26 cellular contexts compared by ENCODE assay signal in genomic region chr7:73758581-73759138, GRCh38. TPM values are rescaled to one million over a fixed set of nuclear protein-coding genes. Genes with fewer than 3 reads are reported as not detected.
A peak's percentile ranks its signal among the peaks of the same experiment; 100 is the strongest.
DNase-seq lines count a peak whose midpoint lies in the region; ATAC-seq, FAIRE-seq and TF ChIP-seq lines count a peak whose summit lies in the region.
"Had no signal": no experiment of that assay in that cellular context is flagged by ENCODE, and none has a peak within 500 bp of the region (broad histone marks: within the 10 kb centered on the region; RNA-seq: fewer than 3 reads in every experiment).

No MANE protein-coding gene starts in this region.

- no peak overlapping the region for H3K4me3 Mint-ChIP-seq in CD8-positive, alpha-beta memory T cell
- H3K4me3 Mint-ChIP-seq: IgD-negative memory B cell had no signal

- H3K36me3 ChIP-seq in SJCRH30 (no peaks in the 10 kb centered on the region), kidney (ENCODE audit: control insufficient read depth in 1 of 2, insufficient read depth in 2 of 2, low read length in 2 of 2) (no peaks in the 10 kb centered on the region), prostate gland (no peaks in the 10 kb centered on the region)
- H3K36me3 ChIP-seq in CD8-positive, alpha-beta memory T cell (ENCODE audit: insufficient read depth, low read length): no peaks in the 10 kb centered on the region
- H3K36me3 ChIP-seq: lower lobe of right lung, upper lobe of left lung had no signal

- H3K4me1 ChIP-seq in SJCRH30: no peaks in the 10 kb centered on the region
- no peaks in the 10 kb centered on the region for H3K4me1 ChIP-seq in kidney (ENCODE audit: control insufficient read depth in 1 of 2, insufficient read depth in 1 of 2, low read depth in 1 of 2, low read length in 2 of 2)
- H3K4me1 ChIP-seq in prostate gland (replicated peaks): no peaks in the 10 kb centered on the region
- no peaks in the 10 kb centered on the region for H3K4me1 ChIP-seq in CD8-positive, alpha-beta memory T cell (ENCODE audit: insufficient read depth, low read length)
- H3K4me1 ChIP-seq: foreskin keratinocyte, lower lobe of right lung, upper lobe of left lung had no signal

- peaks cover 0 to 6% of the 10 kb centered on the region in 2 donors for H3K27me3 Mint-ChIP-seq in CD8-positive, alpha-beta memory T cell

- H3K9me3 Mint-ChIP-seq in CD8-positive, alpha-beta memory T cell: no peaks in the 10 kb centered on the region
- H3K9me3 Mint-ChIP-seq: IgD-negative memory B cell had no signal

- no peaks in the 10 kb centered on the region for H3K27me3 ChIP-seq in SJCRH30
- no peaks in the 10 kb centered on the region for H3K27me3 ChIP-seq in prostate gland (replicated peaks; ENCODE audit: insufficient read depth)
- no peaks in the 10 kb centered on the region for H3K27me3 ChIP-seq in CD8-positive, alpha-beta memory T cell (ENCODE audit: insufficient read depth, low read length, poor library complexity, severe bottlenecking)
- H3K27me3 ChIP-seq: foreskin keratinocyte, upper lobe of left lung had no signal

- no peaks in the 10 kb centered on the region for H3K36me3 Mint-ChIP-seq in CD8-positive, alpha-beta memory T cell
- H3K36me3 Mint-ChIP-seq: IgD-negative memory B cell had no signal

- no peaks in the 10 kb centered on the region for H3K9me3 ChIP-seq in SJCRH30 (replicated peaks)
- no peaks in the 10 kb centered on the region for H3K9me3 ChIP-seq in kidney (ENCODE audit: control insufficient read depth in 1 of 2, low read length in 2 of 2)
- H3K9me3 ChIP-seq in prostate gland: no peaks in the 10 kb centered on the region
- H3K9me3 ChIP-seq in CD8-positive, alpha-beta memory T cell (ENCODE audit: low read length): no peaks in the 10 kb centered on the region
- H3K9me3 ChIP-seq: lower lobe of right lung, upper lobe of left lung had no signal

- H3K4me1 Mint-ChIP-seq in CD8-positive, alpha-beta memory T cell: no peaks in the 10 kb centered on the region
- H3K4me1 Mint-ChIP-seq: IgD-negative memory B cell had no signal

- WGBS in prostate gland: 78% methylated on average over 6 of the region's 7 CpGs

- intact Hi-C loops in kidney (cut with DNase I) (no loop called here), prostate gland (cut with DNase I) (no loop called here), left ventricle myocardium superior (cut with micrococcal nuclease) (no loop called here)

- no peak overlapping the region for H3K27ac Mint-ChIP-seq in CD8-positive, alpha-beta memory T cell
- H3K27ac Mint-ChIP-seq: IgD-negative memory B cell had no signal

- no peak for ATAC-seq in left ventricle myocardium superior
- no peak for ATAC-seq in SK-N-SH treated with all-trans-retinoic acid at 6 μM for 48 hours
- ATAC-seq: foreskin keratinocyte, lower lobe of right lung, sciatic nerve had no signal

- CTCF ChIA-PET in CD8-positive, alpha-beta memory T cell (lab: Charles Lee): interaction anchor here (0.9 kb wide), 1 partner anchor 151 kb away, joined by 3 read pairs; no protein-coding TSS in a partner anchor

- DNase-seq in DMS153 (lab: John Stamatoyannopoulos, UW): peak; percentile 48
- DNase-seq in DMS153 treated with DMSO at 0.1 percent for 48 hours (lab: John Stamatoyannopoulos, UW; ENCODE audit: unreplicated experiment): no peak
- DNase-seq in SJCRH30: peak; percentile 54 to 72
- peak; percentile 53 for DNase-seq in kidney
- DNase-seq in prostate gland (ENCODE audit: low spot score): peak; percentile 82
- DNase-seq in left ventricle myocardium superior: no peak
- DNase-seq in CD8-positive, alpha-beta memory T cell: no peak
- DNase-seq: 8988T; activated CD4-positive, alpha-beta T cell treated with anti-CD3 and anti-CD28 coated beads, Interleukin-2, amount 50 U/mL, for 4 hours; activated effector memory CD4-positive, alpha-beta T cell treated with anti-CD3 and anti-CD28 coated beads, Interleukin-2, amount 50 U/mL, for 16 hours; COR-L47; effector CD4-positive, alpha-beta T cell; foreskin keratinocyte; hippocampal formation; lower lobe of right lung; SHP77 treated with DMSO at 0.1 percent for 48 hours; stimulated activated CD4-positive, alpha-beta T cell treated with anti-CD3 and anti-CD28 coated beads, Interleukin-15, amount 100 ng/mL, for 24 hours; stimulated activated CD8-positive, alpha-beta memory T cell treated with anti-CD3 and anti-CD28 coated beads, Interleukin-4, amount 100 ng/mL, for 48 hours; T-helper 1 cell; upper lobe of left lung had no signal

- no peak for FAIRE-seq in kidney (lab: Jason Lieb, UNC)
- FAIRE-seq: GM12891 had no signal

- no peak for TF ChIP-seq CTCF in kidney (IDR thresholded peaks at IDR 0.05; ENCODE audit: borderline replicate concordance, extremely low read depth, insufficient read depth)
- no peak for TF ChIP-seq CTCF in prostate gland (IDR thresholded peaks at IDR 0.05)

- POLR2A ChIA-PET in CD8-positive, alpha-beta memory T cell (lab: Charles Lee): no interaction called here

- H3K4me3 ChIP-seq in SJCRH30: no peak overlapping the region
- no peak overlapping the region for H3K4me3 ChIP-seq in kidney (ENCODE audit: low read length in 2 of 2)
- no peak overlapping the region for H3K4me3 ChIP-seq in prostate gland
- no peak overlapping the region for H3K4me3 ChIP-seq in CD8-positive, alpha-beta memory T cell (ENCODE audit: low read length)
- H3K4me3 ChIP-seq: lower lobe of right lung, upper lobe of left lung had no signal

- no peak for TF ChIP-seq POLR2A in prostate gland (IDR thresholded peaks at IDR 0.05)

- no peak overlapping the region for H3K9ac ChIP-seq in kidney (ENCODE audit: low read length in 2 of 2)

- H3K27ac ChIP-seq in SJCRH30 (no peak overlapping the region), kidney (ENCODE audit: low read depth in 2 of 2, low read length in 2 of 2) (no peak overlapping the region), prostate gland (peak overlapping the region; percentile 84 to 92)
- no peak overlapping the region for H3K27ac ChIP-seq in CD8-positive, alpha-beta memory T cell (ENCODE audit: low read depth, low read length)
- H3K27ac ChIP-seq: foreskin keratinocyte, lower lobe of right lung, upper lobe of left lung had no signal

TF ChIP-seq in SK-N-SH treated with all-trans-retinoic acid at 6 μM for 48 hours, 23 proteins besides CTCF, POLR2A, EP300 and RAD21:
- TF ChIP-seq OSR1 (CRISPR knock-in tag; IDR thresholded peaks at IDR 0.05): no peak

RNA-seq across cellular contexts. Expression of gene CLDN3, which starts 11.4 kb away (rescaled TPM):
- not detected in 2 replicates for total RNA-seq in SJCRH30 (2014; rRNA removed; shearing (Covaris generic))
- total RNA-seq in kidney (180 TPM), prostate gland (100 to 1,000 TPM; 156 to 176 TPM), left ventricle myocardium superior (not detected)
- 76.5 TPM for polyA plus RNA-seq in kidney (ENCODE audit: insufficient read depth, low read depth, low replicate concordance)
- not detected for total RNA-seq in CD8-positive, alpha-beta memory T cell
- not detected for polyA plus RNA-seq in CD8-positive, alpha-beta memory T cell
- total RNA-seq: foreskin keratinocyte, MCF 10A, osteocyte, sciatic nerve had no signal
- polyA plus RNA-seq: foreskin keratinocyte, IgD-negative memory B cell had no signal

RNA-seq across cellular contexts. Expression of gene ABHD11, which starts 20.1 kb away (rescaled TPM):
- total RNA-seq in SJCRH30 (2014; rRNA removed; shearing (Covaris generic)): 11.8 and 13.9 TPM in 2 replicates
- total RNA-seq in kidney: 95.7 TPM
- 55.3 TPM for polyA plus RNA-seq in kidney (ENCODE audit: insufficient read depth, low read depth, low replicate concordance)
- total RNA-seq in prostate gland: 10 to 100 TPM; 55.2 to 87.8 TPM
- 24.0 TPM for total RNA-seq in left ventricle myocardium superior
- 10 to 100 TPM; 23.2 to 26.5 TPM for total RNA-seq in CD8-positive, alpha-beta memory T cell
- 13.1 TPM for polyA plus RNA-seq in CD8-positive, alpha-beta memory T cell

RNA-seq across cellular contexts. Expression of gene STX1A, which starts 39.2 kb away (rescaled TPM):
- 6.9 and 10.4 TPM in 2 replicates for total RNA-seq in SJCRH30 (2014; rRNA removed; shearing (Covaris generic))
- 7.4 TPM for total RNA-seq in kidney
- 2.2 TPM for polyA plus RNA-seq in kidney (ENCODE audit: insufficient read depth, low read depth, low replicate concordance)
- total RNA-seq in prostate gland: 10 to 100 TPM in 1 of 2 donors, 1 to 10 TPM in 1; 6.8 to 15.3 TPM
- 3.0 TPM for total RNA-seq in left ventricle myocardium superior
- total RNA-seq in CD8-positive, alpha-beta memory T cell: 10 to 100 TPM; 18.4 to 18.8 TPM
- polyA plus RNA-seq in CD8-positive, alpha-beta memory T cell: 1.5 TPM

Comparison
In these comparisons a context has a peak if more than half of its experiments do, and no peak if none do; other contexts are left out.
1. DNase-seq: peak in DMS153 (single experiment), SJCRH30 (2 of 2), kidney (single experiment) and prostate gland (single experiment); none in DMS153 treated with DMSO at 0.1 percent for 48 hours (single experiment), left ventricle myocardium superior (single experiment) and CD8-positive, alpha-beta memory T cell (0 of 5).
2. H3K27ac ChIP-seq: peak in prostate gland (2 of 2); none in SJCRH30 (single experiment), kidney (0 of 2) and CD8-positive, alpha-beta memory T cell (single experiment).
3. RNA of gene CLDN3, which starts 11.4 kb away (total RNA-seq): 180 TPM in kidney (single experiment) and 156 to 176 TPM in prostate gland; not detected in SJCRH30, not detected in left ventricle myocardium superior (single experiment) and not detected in CD8-positive, alpha-beta memory T cell; every median in the first group is over 100 times any median in the second.